20 cellular contexts compared by ENCODE assay signal in the genomic region with DNA sequence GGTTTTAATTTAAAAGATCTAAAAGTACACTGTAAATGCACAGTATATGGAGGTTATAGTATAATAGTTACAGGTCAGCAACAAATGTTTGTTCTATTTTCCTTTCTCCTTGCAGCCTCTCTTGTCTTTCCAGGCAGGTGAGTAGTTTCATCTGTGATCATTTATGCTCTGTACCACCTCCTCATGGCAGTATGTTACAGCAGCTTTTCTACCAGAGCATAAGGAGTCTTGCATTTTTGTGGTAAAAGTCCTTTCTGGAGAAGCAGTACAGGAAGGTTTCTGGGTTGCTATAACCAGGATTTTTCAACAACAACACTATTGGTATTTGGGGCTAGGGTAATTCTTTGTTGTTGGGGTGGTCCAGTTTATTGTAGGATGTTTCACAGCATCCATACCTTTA. TPM values are rescaled to one million over a fixed set of nuclear protein-coding genes. Genes with fewer than 3 reads are reported as not detected.
DNase-seq lines count a peak whose midpoint lies in the region; ATAC-seq, FAIRE-seq and TF ChIP-seq lines count a peak whose summit lies in the region.
"Had no signal": no experiment of that assay in that cellular context is flagged by ENCODE, and none has a peak within 500 bp of the region (broad histone marks: within the 10 kb centered on the region; RNA-seq: fewer than 3 reads in every experiment).

No MANE protein-coding gene starts in this region.

- CTCF ChIA-PET in CD4-positive, alpha-beta T cell (lab: Charles Lee) = interaction anchor here (1.6 kb wide), 1 partner anchor 50 kb away, joined by 4 read pairs; no protein-coding TSS in a partner anchor

- H3K4me2 ChIP-seq in neural cell (ENCODE audit: low read length) = no peak overlapping the region

- no peaks in the 10 kb centered on the region for H3K9me3 ChIP-seq in CD4-positive, alpha-beta T cell (ENCODE audit: control insufficient read depth, low read length)
- H3K9me3 ChIP-seq in neural cell (ENCODE audit: low read length) = no peaks in the 10 kb centered on the region
- H3K9me3 ChIP-seq: uterus had no signal

- no peak overlapping the region for H3K27ac ChIP-seq in CD4-positive, alpha-beta T cell (ENCODE audit: low read depth, low read length)
- H3K27ac ChIP-seq in neural cell (ENCODE audit: low read length) = no peak overlapping the region
- H3K27ac ChIP-seq: RWPE1, SK-N-MC had no signal

- DNase-seq in CD4-positive, alpha-beta T cell = no peak
- peak; percentile 38 for DNase-seq in NCI-H69 (lab: John Stamatoyannopoulos, UW)
- DNase-seq in astrocyte of the cerebellum (ENCODE audit: low read depth) = no peak
- DNase-seq in H54 (ENCODE audit: insufficient read length, low spot score) = no peak
- DNase-seq in natural killer cell treated with Interleukin-12 subunit alpha and Interleukin-12 subunit beta and Interleukin-15 and Interleukin-18, amount 100 ng/mL, for 72 hours (ENCODE audit: low spot score) = no peak
- DNase-seq: activated naive CD4-positive, alpha-beta T cell treated with anti-CD3 and anti-CD28 coated beads, Interleukin-2, amount 10 ng/mL, durations not matched to agents 7 days and 5 days; amygdala; CD4-positive, CD25-positive, alpha-beta regulatory T cell; left cardiac atrium; mesenchymal stem cell; NCI-H146; NCI-H510A treated with DMSO at 0.1 percent for 48 hours; occipital lobe; uterus had no signal

- no peaks in the 10 kb centered on the region for H3K27me3 Mint-ChIP-seq in CD4-positive, alpha-beta T cell
- H3K27me3 Mint-ChIP-seq in natural killer cell treated with Interleukin-12 subunit alpha and Interleukin-12 subunit beta and Interleukin-15 and Interleukin-18, amount 100 ng/mL, for 72 hours = no peaks in the 10 kb centered on the region
- H3K27me3 Mint-ChIP-seq: activated naive CD4-positive, alpha-beta T cell treated with anti-CD3 and anti-CD28 coated beads, Interleukin-2, amount 10 ng/mL, durations not matched to agents 7 days and 5 days; CD4-positive, CD25-positive, alpha-beta regulatory T cell had no signal

- H3K4me1 Mint-ChIP-seq in CD4-positive, alpha-beta T cell (ENCODE audit: low read depth) = peaks cover 76% of the 10 kb centered on the region
- H3K4me1 Mint-ChIP-seq in natural killer cell treated with Interleukin-12 subunit alpha and Interleukin-12 subunit beta and Interleukin-15 and Interleukin-18, amount 100 ng/mL, for 72 hours (ENCODE audit: low read depth in 2 of 2) = peaks cover 22% of the 10 kb centered on the region in 2 donors

- intact Hi-C loops in CD4-positive, alpha-beta T cell (cut with DNase I, micrococcal nuclease) = no loop called here

- no peaks in the 10 kb centered on the region for H3K36me3 ChIP-seq in neural cell (ENCODE audit: insufficient read depth, low read length)
- H3K36me3 ChIP-seq: uterus had no signal

- TF ChIP-seq RAD21 in neural cell (conservative IDR thresholded peaks at IDR 0.05) = no peak

- no peak for ATAC-seq in CD4-positive, alpha-beta T cell (ENCODE audit: poor library complexity)
- ATAC-seq in HG02938 (IDR thresholded peaks at IDR 0.05; ENCODE audit: unreplicated experiment) (no peak), HG02623 (IDR thresholded peaks at IDR 0.05; ENCODE audit: unreplicated experiment) (no peak)
- no peak for ATAC-seq in natural killer cell treated with Interleukin-12 subunit alpha and Interleukin-12 subunit beta and Interleukin-15 and Interleukin-18, amount 100 ng/mL, for 72 hours
- ATAC-seq: left cardiac atrium, WTC11 had no signal

- peaks cover under 1% of the 10 kb centered on the region for H3F3A ChIP-seq in neural cell (ENCODE audit: insufficient read depth, low read length, poor library complexity, severe bottlenecking)

- no peaks in the 10 kb centered on the region for H3K9me2 ChIP-seq in neural cell (ENCODE audit: insufficient read depth, low read length)

- H3K36me3 Mint-ChIP-seq in CD4-positive, alpha-beta T cell (ENCODE audit: low read depth) = peaks cover 45% of the 10 kb centered on the region
- H3K36me3 Mint-ChIP-seq in natural killer cell treated with Interleukin-12 subunit alpha and Interleukin-12 subunit beta and Interleukin-15 and Interleukin-18, amount 100 ng/mL, for 72 hours = no peaks in the 10 kb centered on the region

- in situ Hi-C loops in astrocyte of the cerebellum (cut with HindIII; ENCODE audit: low sequenced_read_pairs) = loop anchor here (5.0 kb wide), 1 partner anchor 88 kb away; no protein-coding TSS in a partner anchor

- H3K4me3 ChIP-seq in astrocyte of the cerebellum (ENCODE audit: low read depth, low read length) (no peak overlapping the region), neural cell (ENCODE audit: low read length) (no peak overlapping the region)
- H3K4me3 ChIP-seq: SK-N-MC, uterus had no signal

- TF ChIP-seq POLR2A in H54 (IDR thresholded peaks at IDR 0.05; ENCODE audit: low read depth, low read length) = no peak

- no peak overlapping the region for H2AFZ ChIP-seq in neural cell (ENCODE audit: low read depth, low read length)

- H3K27me3 ChIP-seq in CD4-positive, alpha-beta T cell (ENCODE audit: control insufficient read depth, insufficient read depth, low read length) = no peaks in the 10 kb centered on the region
- H3K27me3 ChIP-seq in neural cell (ENCODE audit: insufficient read depth, low read depth, low read length) = no peaks in the 10 kb centered on the region
- H3K27me3 ChIP-seq: uterus had no signal

- TF ChIP-seq CTCF in CD4-positive, alpha-beta T cell (IDR thresholded peaks at IDR 0.05) = no peak
- TF ChIP-seq CTCF in astrocyte of the cerebellum (IDR thresholded peaks at IDR 0.05; ENCODE audit: low read depth, low read length, missing control alignments) (peak; percentile 15), neural cell (IDR thresholded peaks at IDR 0.05; ENCODE audit: poor library complexity, severe bottlenecking) (peak; percentile 13)

- no peak for FAIRE-seq in H54 (lab: Jason Lieb, UNC)

- TF ChIP-seq EP300 in neural cell (conservative IDR thresholded peaks at IDR 0.05; ENCODE audit: poor library complexity, severe bottlenecking) = no peak

- H3K9ac ChIP-seq in neural cell (ENCODE audit: low read length) = no peak overlapping the region

- H3K79me2 ChIP-seq in neural cell (replicated peaks; ENCODE audit: insufficient read depth, low read length) = peaks cover 68% of the 10 kb centered on the region

- H3K27ac Mint-ChIP-seq in CD4-positive, alpha-beta T cell = peak overlapping the region; percentile 21
- H3K27ac Mint-ChIP-seq in natural killer cell treated with Interleukin-12 subunit alpha and Interleukin-12 subunit beta and Interleukin-15 and Interleukin-18, amount 100 ng/mL, for 72 hours = no peak overlapping the region
- H3K27ac Mint-ChIP-seq: activated naive CD4-positive, alpha-beta T cell treated with anti-CD3 and anti-CD28 coated beads, Interleukin-2, amount 10 ng/mL, durations not matched to agents 7 days and 5 days; CD4-positive, CD25-positive, alpha-beta regulatory T cell; WTC11 had no signal

- H3K4me3 Mint-ChIP-seq in CD4-positive, alpha-beta T cell = no peak overlapping the region
- H3K4me3 Mint-ChIP-seq in natural killer cell treated with Interleukin-12 subunit alpha and Interleukin-12 subunit beta and Interleukin-15 and Interleukin-18, amount 100 ng/mL, for 72 hours = no peak overlapping the region
- H3K4me3 Mint-ChIP-seq: activated naive CD4-positive, alpha-beta T cell treated with anti-CD3 and anti-CD28 coated beads, Interleukin-2, amount 10 ng/mL, durations not matched to agents 7 days and 5 days; CD4-positive, CD25-positive, alpha-beta regulatory T cell; WTC11 had no signal

- no peaks in the 10 kb centered on the region for H4K20me1 ChIP-seq in neural cell (ENCODE audit: insufficient read depth)

- POLR2A ChIA-PET in CD4-positive, alpha-beta T cell (lab: Charles Lee) = no interaction called here

- H3K9me3 Mint-ChIP-seq in CD4-positive, alpha-beta T cell = no peaks in the 10 kb centered on the region
- no peaks in the 10 kb centered on the region for H3K9me3 Mint-ChIP-seq in natural killer cell treated with Interleukin-12 subunit alpha and Interleukin-12 subunit beta and Interleukin-15 and Interleukin-18, amount 100 ng/mL, for 72 hours
- H3K9me3 Mint-ChIP-seq: activated naive CD4-positive, alpha-beta T cell treated with anti-CD3 and anti-CD28 coated beads, Interleukin-2, amount 10 ng/mL, durations not matched to agents 7 days and 5 days; CD4-positive, CD25-positive, alpha-beta regulatory T cell; WTC11 had no signal

TF ChIP-seq in neural cell, 6 proteins besides CTCF, POLR2A, EP300 and RAD21:
- TF ChIP-seq POLR2AphosphoS5 (IDR thresholded peaks at IDR 0.05) (no peak), EZH2 (IDR thresholded peaks at IDR 0.05; ENCODE audit: borderline replicate concordance, insufficient read depth, low read length, poor library complexity, severe bottlenecking) (no peak), MXI1 (conservative IDR thresholded peaks at IDR 0.05; ENCODE audit: poor library complexity, severe bottlenecking) (no peak), TAF1 (IDR thresholded peaks at IDR 0.05; ENCODE audit: low read depth) (no peak), SMC3 (conservative IDR thresholded peaks at IDR 0.05; ENCODE audit: poor library complexity) (no peak)
- TF ChIP-seq, protein P1, sequence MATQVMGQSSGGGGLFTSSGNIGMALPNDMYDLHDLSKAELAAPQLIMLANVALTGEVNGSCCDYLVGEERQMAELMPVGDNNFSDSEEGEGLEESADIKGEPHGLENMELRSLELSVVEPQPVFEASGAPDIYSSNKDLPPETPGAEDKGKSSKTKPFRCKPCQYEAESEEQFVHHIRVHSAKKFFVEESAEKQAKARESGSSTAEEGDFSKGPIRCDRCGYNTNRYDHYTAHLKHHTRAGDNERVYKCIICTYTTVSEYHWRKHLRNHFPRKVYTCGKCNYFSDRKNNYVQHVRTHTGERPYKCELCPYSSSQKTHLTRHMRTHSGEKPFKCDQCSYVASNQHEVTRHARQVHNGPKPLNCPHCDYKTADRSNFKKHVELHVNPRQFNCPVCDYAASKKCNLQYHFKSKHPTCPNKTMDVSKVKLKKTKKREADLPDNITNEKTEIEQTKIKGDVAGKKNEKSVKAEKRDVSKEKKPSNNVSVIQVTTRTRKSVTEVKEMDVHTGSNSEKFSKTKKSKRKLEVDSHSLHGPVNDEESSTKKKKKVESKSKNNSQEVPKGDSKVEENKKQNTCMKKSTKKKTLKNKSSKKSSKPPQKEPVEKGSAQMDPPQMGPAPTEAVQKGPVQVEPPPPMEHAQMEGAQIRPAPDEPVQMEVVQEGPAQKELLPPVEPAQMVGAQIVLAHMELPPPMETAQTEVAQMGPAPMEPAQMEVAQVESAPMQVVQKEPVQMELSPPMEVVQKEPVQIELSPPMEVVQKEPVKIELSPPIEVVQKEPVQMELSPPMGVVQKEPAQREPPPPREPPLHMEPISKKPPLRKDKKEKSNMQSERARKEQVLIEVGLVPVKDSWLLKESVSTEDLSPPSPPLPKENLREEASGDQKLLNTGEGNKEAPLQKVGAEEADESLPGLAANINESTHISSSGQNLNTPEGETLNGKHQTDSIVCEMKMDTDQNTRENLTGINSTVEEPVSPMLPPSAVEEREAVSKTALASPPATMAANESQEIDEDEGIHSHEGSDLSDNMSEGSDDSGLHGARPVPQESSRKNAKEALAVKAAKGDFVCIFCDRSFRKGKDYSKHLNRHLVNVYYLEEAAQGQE (IDR thresholded peaks at IDR 0.05; ENCODE audit: borderline replicate concordance) = no peak

RNA-seq across cellular contexts. Expression of a gene that starts 59.5 kb away (rescaled TPM):
- 10 to 100 TPM; 62.4 to 65.3 TPM for total RNA-seq in CD4-positive, alpha-beta T cell
- polyA plus RNA-seq in neural cell = 11.8 and 14.6 TPM in 2 replicates
- 67.0 and 72.8 TPM in 2 replicates for polyA minus RNA-seq in neural cell
- total RNA-seq in natural killer cell treated with Interleukin-12 subunit alpha and Interleukin-12 subunit beta and Interleukin-15 and Interleukin-18, amount 100 ng/mL, for 72 hours = 10 to 100 TPM; 36.9 to 67.6 TPM
